ENCODE assay signal across 20 cellular contexts in genomic region chr7:35241884-35242283, GRCh38. TPM values are rescaled to one million over a fixed set of nuclear protein-coding genes. Genes with fewer than 3 reads are reported as not detected.
DNase-seq lines count a peak whose midpoint lies in the region; ATAC-seq and TF ChIP-seq lines count a peak whose summit lies in the region.
"Had no signal": no experiment of that assay in that cellular context is flagged by ENCODE, and none has a peak within 500 bp of the region (broad histone marks: within the 10 kb centered on the region; RNA-seq: fewer than 3 reads in every experiment).

No MANE protein-coding gene starts in this region.

- H3K4me3 ChIP-seq in heart left ventricle (peak overlapping the region in 1 of 12 donors; percentile 14), retinal pigment epithelial cell (ENCODE audit: low read length) (no peak overlapping the region)
- H3K4me3 ChIP-seq: colonic mucosa, K562, left lung had no signal

- H3K27ac ChIP-seq in heart left ventricle = peak overlapping the region in 3 of 12 donors; percentile 6 to 35 (median 14)
- H3K27ac ChIP-seq: colonic mucosa, left lung had no signal

- DNase-seq in HCEC 1CT (peak; percentile 39), RPMI7951 (ENCODE audit: low read depth) (peak; percentile 16), heart left ventricle (peak in 1 of 5 donors; percentile 28), retinal pigment epithelial cell (ENCODE audit: low read depth) (no peak), AG08395 (ENCODE audit: low spot score) (no peak)
- DNase-seq: activated CD4-positive, alpha-beta T cell treated with anti-CD3 and anti-CD28 coated beads for 48 hours; activated T-cell treated with anti-CD3 and anti-CD28 coated beads, Interleukin-2, amount 50 U/mL, for 24 hours; CD4-positive, alpha-beta memory T cell; colonic mucosa; erythroblast; GF-D8; left lung; NCI-H510A treated with DMSO at 0.1 percent for 48 hours; RPMI8226; stimulated activated CD4-positive, alpha-beta T cell treated with anti-CD3 and anti-CD28 coated beads, Interleukin-15, amount 100 ng/mL, for 24 hours; T-helper 2 cell had no signal

- no peak for TF ChIP-seq POLR2A in heart left ventricle (IDR thresholded peaks at IDR 0.05)

- H3K36me3 ChIP-seq in heart left ventricle = peaks cover 0 to 98% (median 13%) of the 10 kb centered on the region in 9 donors
- H3K36me3 ChIP-seq: colonic mucosa, left lung had no signal

- no peaks in the 10 kb centered on the region for H3K9me3 ChIP-seq in heart left ventricle
- H3K9me3 ChIP-seq: colonic mucosa, left lung had no signal

- peak in 3 of 4 donors; percentile 37 to 66 (median 47) for ATAC-seq in heart left ventricle
- no peak for ATAC-seq in HG03432 (IDR thresholded peaks at IDR 0.05; ENCODE audit: unreplicated experiment)
- ATAC-seq in esophagus mucosa = no peak
- ATAC-seq: K562, left lung had no signal

- intact Hi-C loops in heart left ventricle (cut with DNase I) = no loop called here

- TF ChIP-seq CTCF in heart left ventricle (IDR thresholded peaks at IDR 0.05) (peak in 8 of 12 donors; percentile 7 to 42 (median 24)), retinal pigment epithelial cell (conservative IDR thresholded peaks at IDR 0.05; ENCODE audit: low read depth, low read length) (peak; percentile 74)

- peaks cover 0 to 18% (median 2%) of the 10 kb centered on the region in 9 donors for H3K27me3 ChIP-seq in heart left ventricle

- peaks cover 0 to 87% (median 28%) of the 10 kb centered on the region in 12 donors for H3K4me1 ChIP-seq in heart left ventricle
- H3K4me1 ChIP-seq: colonic mucosa, left lung had no signal

- WGBS in heart left ventricle, 4 donors = 44 to 61% (median 47%) methylated on average over 7 of the region's 7 CpGs

RNA-seq across cellular contexts. Expression of gene TBX20, which starts 12.0 kb away (rescaled TPM):
- total RNA-seq in RPMI7951 (2014; rRNA removed; shearing (Covaris generic)) = 0.12 and 0.29 TPM in 2 replicates
- total RNA-seq in heart left ventricle = 100 to 1,000 TPM in 7 of 9 donors, 10 to 100 TPM in 2; 84.8 to 155 (median 127) TPM
- polyA plus RNA-seq in heart left ventricle = 10 to 100 TPM in 1 of 2 donors, 1 to 10 TPM in 1; 5.1 to 30.8 TPM
- total RNA-seq in esophagus mucosa = not detected
- total RNA-seq: CD4-positive, alpha-beta memory T cell; K562 had no signal
- polyA plus RNA-seq: adipose tissue; CD4-positive, alpha-beta memory T cell; K562 had no signal

Comparison
In these comparisons a context has a peak if more than half of its experiments do, and no peak if none do; other contexts are left out.
1. DNase-seq: peak in HCEC 1CT (single experiment) and RPMI7951 (single experiment); none in retinal pigment epithelial cell (single experiment) and AG08395 (single experiment).
2. ATAC-seq: peak in heart left ventricle (3 of 4); none in HG03432 (single experiment) and esophagus mucosa (single experiment).
3. RNA of gene TBX20, which starts 12.0 kb away (total RNA-seq): 84.8 to 155 TPM in heart left ventricle; 0.12 to 0.29 TPM in RPMI7951 and not detected in esophagus mucosa (single experiment); every median in the first group is over 10 times any median in the second.